ENCODE assay signal across 21 cellular contexts in genomic region chr20:58628491-58629212, GRCh38.
"Had no signal": no experiment of that assay in that cellular context is flagged by ENCODE, and none has a peak within 500 bp of the region (broad histone marks: within the 10 kb centered on the region; RNA-seq: fewer than 3 reads in every experiment).

No MANE protein-coding gene starts in this region.

- H3K4me3 Mint-ChIP-seq: activated naive CD8-positive, alpha-beta T cell treated with anti-CD3 and anti-CD28 coated beads, Interleukin-2, amount 50 U/mL, for 24 hours; dendritic cell treated with granulocyte-macrophage colony-stimulating factor and Interleukin-4, amounts not matched to agents 40 ng/mL and 50 ng/mL, for 4 days; mesothelial cell of epicardium had no signal

- H3K4me1 ChIP-seq: gastrocnemius medialis, lower lobe of right lung had no signal

- H3K27ac Mint-ChIP-seq: dendritic cell treated with granulocyte-macrophage colony-stimulating factor and Interleukin-4, amounts not matched to agents 40 ng/mL and 50 ng/mL, for 4 days; mesothelial cell of epicardium had no signal

- DNase-seq: activated CD4-positive, alpha-beta T cell treated with anti-CD3 and anti-CD28 coated beads for 1 hour; activated CD4-positive, alpha-beta T cell treated with anti-CD3 and anti-CD28 coated beads, Interleukin-2, amount 50 U/mL, for 4 hours; activated naive CD4-positive, alpha-beta T cell; activated naive CD8-positive, alpha-beta T cell treated with anti-CD3 and anti-CD28 coated beads, Interleukin-2, amount 50 U/mL, for 24 hours; activated T-cell treated with anti-CD3 and anti-CD28 coated beads for 4 hours; aorta; effector memory CD4-positive, alpha-beta T cell; gastrocnemius medialis; heart right ventricle; left colon; lower lobe of right lung; stimulated activated CD4-positive, alpha-beta T cell treated with anti-CD3 and anti-CD28 coated beads, Interleukin-15, amount 100 ng/mL, for 24 hours; stimulated activated CD4-positive, alpha-beta T cell treated with anti-CD3 and anti-CD28 coated beads, Interleukin-4, amount 100 ng/mL, for 1 hour; stimulated activated naive CD4-positive, alpha-beta T cell treated with Interleukin-2 at 50 U/mL for 16 hours; substantia nigra; T1000; transverse colon had no signal

- H3K4me3 ChIP-seq: gastrocnemius medialis, heart right ventricle, lower lobe of right lung, transverse colon, vagina had no signal

- H3K36me3 ChIP-seq: gastrocnemius medialis, heart right ventricle, lower lobe of right lung, transverse colon, vagina had no signal

- H3K9me3 Mint-ChIP-seq: dendritic cell treated with granulocyte-macrophage colony-stimulating factor and Interleukin-4, amounts not matched to agents 40 ng/mL and 50 ng/mL, for 4 days; mesothelial cell of epicardium had no signal

- H3K27me3 ChIP-seq: heart right ventricle, transverse colon, vagina had no signal

- H3K9me3 ChIP-seq: gastrocnemius medialis, heart right ventricle, lower lobe of right lung, transverse colon, vagina had no signal

- H3K27ac ChIP-seq: epithelial cell of prostate, gastrocnemius medialis, heart right ventricle, lower lobe of right lung, transverse colon, vagina had no signal

- H3K36me3 Mint-ChIP-seq: mesothelial cell of epicardium had no signal

- ATAC-seq: activated naive CD8-positive, alpha-beta T cell treated with anti-CD3 and anti-CD28 coated beads, Interleukin-2, amount 50 U/mL, for 24 hours; gastrocnemius medialis; heart right ventricle; left colon; lower lobe of right lung had no signal

- H3K27me3 Mint-ChIP-seq: activated naive CD8-positive, alpha-beta T cell treated with anti-CD3 and anti-CD28 coated beads, Interleukin-2, amount 50 U/mL, for 24 hours had no signal
